In genomic region chr7:139559364-139560105, GRCh38 we compare ENCODE assay signal across 19 cellular contexts. TPM values are rescaled to one million over a fixed set of nuclear protein-coding genes. Genes with fewer than 3 reads are reported as not detected.
DNase-seq lines count a peak whose midpoint lies in the region; ATAC-seq and TF ChIP-seq lines count a peak whose summit lies in the region.
"Had no signal": no experiment of that assay in that cellular context is flagged by ENCODE, and none has a peak within 500 bp of the region (broad histone marks: within the 10 kb centered on the region; RNA-seq: fewer than 3 reads in every experiment).

No MANE protein-coding gene starts in this region.

- H3K4me1 Mint-ChIP-seq in endodermal cell (peaks cover 24% of the 10 kb centered on the region), CD14-positive monocyte (peaks cover 13% of the 10 kb centered on the region)
- no peaks in the 10 kb centered on the region for H3K4me1 Mint-ChIP-seq in activated CD4-positive, alpha-beta memory T cell treated with anti-CD3 and anti-CD28 coated beads, Interleukin-2, amount 10 ng/mL, durations not matched to agents 7 days and 5 days

- H3K27me3 ChIP-seq in endodermal cell (ENCODE audit: control insufficient read depth, insufficient read depth, low read length, poor library complexity, severe bottlenecking) (no peaks in the 10 kb centered on the region), tibial artery (peaks cover 0 to 4% of the 10 kb centered on the region in 2 donors)
- H3K27me3 ChIP-seq: BLaER1 had no signal

- no peak overlapping the region for H3K9ac ChIP-seq in endodermal cell (ENCODE audit: extremely low read depth, low read length, poor library complexity, severe bottlenecking)
- H3K9ac ChIP-seq: BLaER1 had no signal

- TF ChIP-seq CTCF in endodermal cell (conservative IDR thresholded peaks at IDR 0.05): no peak
- no peak for TF ChIP-seq CTCF in CD14-positive monocyte (IDR thresholded peaks at IDR 0.05)
- no peak for TF ChIP-seq CTCF in tibial artery (IDR thresholded peaks at IDR 0.05)

- ATAC-seq in Right ventricle myocardium inferior: no peak
- ATAC-seq: CD8-positive, alpha-beta T cell; GM23338 had no signal

- intact Hi-C loops in cardiac septum (cut with DNase I) (no loop called here), Right ventricle myocardium inferior (cut with DNase I) (no loop called here), CD14-positive monocyte (cut with micrococcal nuclease) (no loop called here), tibial artery (cut with DNase I; ENCODE audit: low total_unique reads) (no loop called here)

- POLR2A ChIA-PET in activated CD4-positive, alpha-beta memory T cell treated with anti-CD3 and anti-CD28 coated beads, Interleukin-2, amount 10 ng/mL, durations not matched to agents 7 days and 5 days (lab: Charles Lee): no interaction called here

- peaks cover 2% of the 10 kb centered on the region for H3K27me3 Mint-ChIP-seq in endodermal cell (ENCODE audit: insufficient read depth)
- H3K27me3 Mint-ChIP-seq in CD14-positive monocyte (ENCODE audit: low read depth in 3 of 3): peaks cover 2 to 9% (median 5%) of the 10 kb centered on the region in 3 donors
- H3K27me3 Mint-ChIP-seq in activated CD4-positive, alpha-beta memory T cell treated with anti-CD3 and anti-CD28 coated beads, Interleukin-2, amount 10 ng/mL, durations not matched to agents 7 days and 5 days: peaks cover 18% of the 10 kb centered on the region

- H3K36me3 Mint-ChIP-seq in endodermal cell (ENCODE audit: low read depth) (peaks cover 20% of the 10 kb centered on the region), CD14-positive monocyte (peaks cover 14 to 33% of the 10 kb centered on the region in 2 donors)
- H3K36me3 Mint-ChIP-seq in activated CD4-positive, alpha-beta memory T cell treated with anti-CD3 and anti-CD28 coated beads, Interleukin-2, amount 10 ng/mL, durations not matched to agents 7 days and 5 days (ENCODE audit: low read depth): peaks cover 3% of the 10 kb centered on the region
- H3K36me3 Mint-ChIP-seq: CD8-positive, alpha-beta T cell had no signal

- DNase-seq in cardiac septum (ENCODE audit: low spot score): peak; percentile 63
- no peak for DNase-seq in Right ventricle myocardium inferior (ENCODE audit: missing footprints)
- DNase-seq in endodermal cell: peak; percentile 32
- peak; percentile 9 for DNase-seq in pons (ENCODE audit: low spot score)
- no peak for DNase-seq in CD14-positive monocyte (ENCODE audit: low spot score)
- no peak for DNase-seq in activated CD4-positive, alpha-beta memory T cell treated with anti-CD3 and anti-CD28 coated beads, Interleukin-2, amount 10 ng/mL, durations not matched to agents 7 days and 5 days
- DNase-seq in tibial artery: no peak
- DNase-seq: Calu3, KBM-7, NCI-H1105 treated with DMSO at 0.1 percent for 48 hours, NCI-H1694 treated with DMSO at 0.1 percent for 48 hours, NCI-H2107, NCI-H226, NCI-H524 treated with DMSO at 0.1 percent for 48 hours had no signal

- H3K9me3 Mint-ChIP-seq in endodermal cell: no peaks in the 10 kb centered on the region
- peaks cover 0 to 8% (median 3%) of the 10 kb centered on the region in 7 donors for H3K9me3 Mint-ChIP-seq in CD14-positive monocyte
- peaks cover 4% of the 10 kb centered on the region for H3K9me3 Mint-ChIP-seq in activated CD4-positive, alpha-beta memory T cell treated with anti-CD3 and anti-CD28 coated beads, Interleukin-2, amount 10 ng/mL, durations not matched to agents 7 days and 5 days
- H3K9me3 Mint-ChIP-seq: CD8-positive, alpha-beta T cell; GM23338 had no signal

- H3K9me3 ChIP-seq in endodermal cell (ENCODE audit: control insufficient read depth, low read length) (no peaks in the 10 kb centered on the region), tibial artery (no peaks in the 10 kb centered on the region)

- H3K36me3 ChIP-seq in endodermal cell (ENCODE audit: control insufficient read depth, insufficient read depth, low read length): peaks cover 14% of the 10 kb centered on the region
- no peaks in the 10 kb centered on the region for H3K36me3 ChIP-seq in tibial artery

- H3K4me3 ChIP-seq in endodermal cell (ENCODE audit: low read length) (no peak overlapping the region), tibial artery (no peak overlapping the region)
- H3K4me3 ChIP-seq: BLaER1, GM23338 had no signal

- peak overlapping the region; percentile 31 for H3K27ac Mint-ChIP-seq in endodermal cell
- H3K27ac Mint-ChIP-seq in CD14-positive monocyte: peak overlapping the region in 1 of 7 donors; percentile 75
- H3K27ac Mint-ChIP-seq in activated CD4-positive, alpha-beta memory T cell treated with anti-CD3 and anti-CD28 coated beads, Interleukin-2, amount 10 ng/mL, durations not matched to agents 7 days and 5 days: no peak overlapping the region
- H3K27ac Mint-ChIP-seq: CD8-positive, alpha-beta T cell; GM23338 had no signal

- H3K4me3 Mint-ChIP-seq in endodermal cell: no peak overlapping the region
- no peak overlapping the region for H3K4me3 Mint-ChIP-seq in CD14-positive monocyte
- H3K4me3 Mint-ChIP-seq in activated CD4-positive, alpha-beta memory T cell treated with anti-CD3 and anti-CD28 coated beads, Interleukin-2, amount 10 ng/mL, durations not matched to agents 7 days and 5 days: no peak overlapping the region
- H3K4me3 Mint-ChIP-seq: CD8-positive, alpha-beta T cell; GM23338 had no signal

- CTCF ChIA-PET in activated CD4-positive, alpha-beta memory T cell treated with anti-CD3 and anti-CD28 coated beads, Interleukin-2, amount 10 ng/mL, durations not matched to agents 7 days and 5 days (lab: Charles Lee): no interaction called here

- peaks cover 9% of the 10 kb centered on the region for H3K4me1 ChIP-seq in endodermal cell (ENCODE audit: control insufficient read depth, insufficient read depth, low read length)
- H3K4me1 ChIP-seq in tibial artery: no peaks in the 10 kb centered on the region

- 92 to 97% methylated on average over 7 to 18 of the region's 18 CpGs for WGBS in endodermal cell (ENCODE audit: insufficient coverage in 1 of 2, insufficient read length in 1 of 2), 2 experiments

- H3K27ac ChIP-seq in endodermal cell (ENCODE audit: low read depth, low read length): no peak overlapping the region
- no peak overlapping the region for H3K27ac ChIP-seq in tibial artery
- H3K27ac ChIP-seq: BLaER1 had no signal

RNA-seq across cellular contexts. Expression of gene CLEC2L, which starts 36.0 kb away (rescaled TPM):
- total RNA-seq in cardiac septum (not detected), Right ventricle myocardium inferior (not detected), endodermal cell (1 to 10 TPM; 1.2 to 1.5 TPM)
- 0.61 TPM for polyA plus RNA-seq in endodermal cell (2013, experiment 1 of 2)
- polyA plus RNA-seq in endodermal cell (2013, experiment 2 of 2): 0.41 TPM
- polyA plus RNA-seq in CD14-positive monocyte: not detected
- total RNA-seq in activated CD4-positive, alpha-beta memory T cell treated with anti-CD3 and anti-CD28 coated beads, Interleukin-2, amount 10 ng/mL, durations not matched to agents 7 days and 5 days: not detected
- total RNA-seq: A673; Calu3; CD8-positive, alpha-beta T cell; GM23338; SK-MEL-5 had no signal
- polyA plus RNA-seq: GM23338 had no signal

Comparison
In these comparisons a context has a peak if more than half of its experiments do, and no peak if none do; other contexts are left out.
1. DNase-seq: peak in cardiac septum (single experiment), endodermal cell (single experiment) and pons (single experiment); none in Right ventricle myocardium inferior (single experiment), CD14-positive monocyte (single experiment), activated CD4-positive, alpha-beta memory T cell treated with anti-CD3 and anti-CD28 coated beads, Interleukin-2, amount 10 ng/mL, durations not matched to agents 7 days and 5 days (single experiment) and tibial artery (0 of 2).